9 cellular contexts compared by ENCODE assay signal in the genomic region with DNA sequence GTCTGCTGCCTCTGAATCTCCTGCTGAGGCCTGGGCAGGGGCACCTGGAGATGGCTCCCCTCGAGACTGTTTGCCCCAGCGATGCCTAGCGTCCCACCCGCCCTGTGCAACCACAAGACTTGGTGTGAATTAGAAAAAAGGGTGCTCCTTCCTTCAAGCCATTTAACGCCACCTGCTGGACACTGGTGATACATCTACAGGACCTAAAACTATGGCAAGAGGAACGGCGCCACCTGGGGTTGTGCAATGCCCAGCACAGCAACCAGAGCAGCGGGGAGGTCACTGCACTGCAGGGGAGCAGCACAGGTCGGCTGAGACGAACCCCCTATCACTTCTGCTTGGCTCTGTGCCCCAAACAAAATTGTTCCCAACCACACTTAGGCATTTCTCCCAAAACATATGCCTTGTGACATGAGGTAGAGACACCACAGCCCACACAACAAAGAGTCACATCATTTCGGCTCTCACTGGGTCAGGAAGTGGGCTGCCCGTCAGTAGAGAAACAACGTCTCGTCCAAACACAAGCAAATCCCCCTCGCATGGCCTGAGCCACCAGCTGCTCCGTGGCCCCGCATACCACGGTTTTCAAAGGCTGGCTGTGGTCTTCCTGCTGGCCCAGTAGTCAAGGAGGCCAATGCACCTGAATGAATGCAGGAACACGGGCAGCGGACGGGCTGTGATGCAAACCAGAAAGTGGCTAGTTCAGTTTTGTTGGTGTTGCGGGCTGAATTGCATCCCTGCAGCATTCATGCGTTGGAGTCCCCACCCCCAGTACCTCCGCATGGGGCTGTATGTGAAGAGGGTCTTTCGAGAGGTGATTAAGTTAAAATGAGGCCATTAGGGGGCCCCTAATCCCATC.
A peak's percentile ranks its signal among the peaks of the same experiment; 100 is the strongest.
DNase-seq lines count a peak whose midpoint lies in the region; ATAC-seq, FAIRE-seq and TF ChIP-seq lines count a peak whose summit lies in the region.
"Had no signal": no experiment of that assay in that cellular context is flagged by ENCODE, and none has a peak within 500 bp of the region (broad histone marks: within the 10 kb centered on the region; RNA-seq: fewer than 3 reads in every experiment).

No MANE protein-coding gene starts in this region.

- H3K4me3 ChIP-seq in BJ (ENCODE audit: low read depth, low read length): no peak overlapping the region
- H3K4me3 ChIP-seq in fibroblast of the aortic adventitia (ENCODE audit: low read depth, low read length): no peak overlapping the region

- DNase-seq in BJ (ENCODE audit: low read depth) (no peak), H54 (ENCODE audit: insufficient read length, low spot score) (peak; percentile 59), NCI-H2196 treated with DMSO at 0.1 percent for 48 hours (lab: John Stamatoyannopoulos, UW; ENCODE audit: unreplicated experiment) (peak; percentile 83), fibroblast of the aortic adventitia (ENCODE audit: low read depth) (peak; percentile 70), omental fat pad (ENCODE audit: low spot score) (peak; percentile 58)
- peak; percentile 51 for DNase-seq in activated CD4-positive, alpha-beta T cell treated with anti-CD3 and anti-CD28 coated beads, Interleukin-2, amount 10 ng/mL, durations not matched to agents 7 days and 5 days
- DNase-seq: naive B cell had no signal

- no peaks in the 10 kb centered on the region for H3K36me3 Mint-ChIP-seq in activated CD4-positive, alpha-beta T cell treated with anti-CD3 and anti-CD28 coated beads, Interleukin-2, amount 10 ng/mL, durations not matched to agents 7 days and 5 days (ENCODE audit: low read depth)
- H3K36me3 Mint-ChIP-seq: naive B cell had no signal

- H3K36me3 ChIP-seq in BJ (ENCODE audit: control insufficient read depth, insufficient read depth, low read length): no peaks in the 10 kb centered on the region

- TF ChIP-seq CTCF in BJ (IDR thresholded peaks at IDR 0.05; ENCODE audit: insufficient read depth, low read depth, low read length): peak; percentile 69
- peak; percentile 55 for TF ChIP-seq CTCF in fibroblast of the aortic adventitia (IDR thresholded peaks at IDR 0.05; ENCODE audit: insufficient read depth, low read length)
- TF ChIP-seq CTCF in omental fat pad (IDR thresholded peaks at IDR 0.05): no peak

- H3K4me1 Mint-ChIP-seq in activated CD4-positive, alpha-beta T cell treated with anti-CD3 and anti-CD28 coated beads, Interleukin-2, amount 10 ng/mL, durations not matched to agents 7 days and 5 days: no peaks in the 10 kb centered on the region

- H3K27me3 Mint-ChIP-seq in activated CD4-positive, alpha-beta T cell treated with anti-CD3 and anti-CD28 coated beads, Interleukin-2, amount 10 ng/mL, durations not matched to agents 7 days and 5 days: no peaks in the 10 kb centered on the region

- FAIRE-seq in H54 (lab: Jason Lieb, UNC): no peak

- ATAC-seq in omental fat pad (ENCODE audit: low FRiP score) (no peak), GM18873 (IDR thresholded peaks at IDR 0.05; ENCODE audit: low FRiP score, unreplicated experiment) (no peak), HG03378 (IDR thresholded peaks at IDR 0.05; ENCODE audit: unreplicated experiment) (no peak)

- H3K4me3 Mint-ChIP-seq in activated CD4-positive, alpha-beta T cell treated with anti-CD3 and anti-CD28 coated beads, Interleukin-2, amount 10 ng/mL, durations not matched to agents 7 days and 5 days: no peak overlapping the region
- H3K4me3 Mint-ChIP-seq: naive B cell had no signal

- H3K9me3 Mint-ChIP-seq in activated CD4-positive, alpha-beta T cell treated with anti-CD3 and anti-CD28 coated beads, Interleukin-2, amount 10 ng/mL, durations not matched to agents 7 days and 5 days: no peaks in the 10 kb centered on the region

- TF ChIP-seq POLR2A in H54 (IDR thresholded peaks at IDR 0.05; ENCODE audit: low read depth, low read length): no peak

- CTCF ChIA-PET in BJ (lab: Yijun Ruan, JAX): interaction anchor here (0.6 to 0.8 kb wide), 2 partner anchors 10 to 295 kb away, joined by 3 read pairs; no protein-coding TSS in a partner anchor
- CTCF ChIA-PET in activated CD4-positive, alpha-beta T cell treated with anti-CD3 and anti-CD28 coated beads, Interleukin-2, amount 10 ng/mL, durations not matched to agents 7 days and 5 days (lab: Charles Lee): no interaction called here

- no peak overlapping the region for H3K27ac Mint-ChIP-seq in activated CD4-positive, alpha-beta T cell treated with anti-CD3 and anti-CD28 coated beads, Interleukin-2, amount 10 ng/mL, durations not matched to agents 7 days and 5 days
- H3K27ac Mint-ChIP-seq: naive B cell had no signal

- POLR2A ChIA-PET in BJ (lab: Charles Lee): no interaction called here
- POLR2A ChIA-PET in activated CD4-positive, alpha-beta T cell treated with anti-CD3 and anti-CD28 coated beads, Interleukin-2, amount 10 ng/mL, durations not matched to agents 7 days and 5 days (lab: Charles Lee): no interaction called here

- no peaks in the 10 kb centered on the region for H3K27me3 ChIP-seq in BJ (ENCODE audit: control insufficient read depth, insufficient read depth, low read length)

Comparison
In these comparisons a context has a peak if more than half of its experiments do, and no peak if none do; other contexts are left out.
1. CTCF ChIP-seq: peak in BJ (single experiment) and fibroblast of the aortic adventitia (single experiment); none in omental fat pad (0 of 3).